35 cellular contexts compared by ENCODE assay signal in the genomic region with DNA sequence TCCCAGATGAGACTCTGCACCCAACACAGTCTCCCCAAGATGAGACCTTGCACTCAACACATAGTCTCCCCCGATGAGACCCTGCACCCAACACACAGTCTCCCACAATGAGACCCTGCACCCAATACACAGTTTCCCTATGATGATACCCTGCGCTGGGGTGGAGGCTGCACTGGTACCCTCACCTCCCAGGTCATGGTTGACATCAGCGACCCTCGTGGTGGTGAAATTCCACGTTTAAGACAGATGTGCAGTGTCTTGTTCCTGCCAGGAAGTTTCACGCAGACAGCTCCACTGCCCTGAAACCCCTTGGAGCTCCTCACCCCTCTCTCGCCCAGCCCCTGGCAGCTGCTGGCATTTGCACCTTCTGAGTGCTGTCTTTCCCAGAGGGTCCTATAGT. TPM values are rescaled to one million over a fixed set of nuclear protein-coding genes. Genes with fewer than 3 reads are reported as not detected.
"Had no signal": no experiment of that assay in that cellular context is flagged by ENCODE, and none has a peak within 500 bp of the region (broad histone marks: within the 10 kb centered on the region; RNA-seq: fewer than 3 reads in every experiment).

No MANE protein-coding gene starts in this region.

- H3K27ac Mint-ChIP-seq: activated CD4-positive, alpha-beta memory T cell treated with anti-CD3 and anti-CD28 coated beads, Interleukin-2, amount 10 ng/mL, durations not matched to agents 7 days and 5 days; activated naive CD8-positive, alpha-beta T cell; dendritic cell treated with granulocyte-macrophage colony-stimulating factor and Interleukin-4, amounts not matched to agents 40 ng/mL and 50 ng/mL, for 4 days; mesothelial cell of epicardium; naive B cell; nephron progenitor cell; stimulated activated memory B cell treated with anti-CD40 and anti-IgM and Interleukin-4, amounts not matched to agents 10 μg/mL and 1 μg/mL and 100 μg/mL, for 72 hours; T-helper 1 cell treated with Interleukin-12 subunit alpha and Interleukin-12 subunit beta and Interleukin-4 antibody, amounts not matched to agents 30 μg/mL and 1 μg/mL, for 36 hours had no signal

- H3K27ac ChIP-seq: epithelial cell of prostate, esophagus squamous epithelium, ovary, prostate gland, tibial nerve, VCaP had no signal

- H3K4me1 Mint-ChIP-seq: activated CD4-positive, alpha-beta memory T cell treated with anti-CD3 and anti-CD28 coated beads, Interleukin-2, amount 10 ng/mL, durations not matched to agents 7 days and 5 days; central memory CD8-positive, alpha-beta T cell; mesothelial cell of epicardium; stimulated activated memory B cell treated with anti-CD40 and anti-IgM and Interleukin-4, amounts not matched to agents 10 μg/mL and 1 μg/mL and 100 μg/mL, for 72 hours had no signal

- H3K4me3 Mint-ChIP-seq: activated CD4-positive, alpha-beta memory T cell treated with anti-CD3 and anti-CD28 coated beads, Interleukin-2, amount 10 ng/mL, durations not matched to agents 7 days and 5 days; activated naive CD8-positive, alpha-beta T cell; central memory CD8-positive, alpha-beta T cell; dendritic cell treated with granulocyte-macrophage colony-stimulating factor and Interleukin-4, amounts not matched to agents 40 ng/mL and 50 ng/mL, for 4 days; mesothelial cell of epicardium; naive B cell; nephron progenitor cell; stimulated activated memory B cell treated with anti-CD40 and anti-IgM and Interleukin-4, amounts not matched to agents 10 μg/mL and 1 μg/mL and 100 μg/mL, for 72 hours; T-helper 1 cell treated with Interleukin-12 subunit alpha and Interleukin-12 subunit beta and Interleukin-4 antibody, amounts not matched to agents 30 μg/mL and 1 μg/mL, for 36 hours had no signal

- H3K27me3 Mint-ChIP-seq: activated CD4-positive, alpha-beta memory T cell treated with anti-CD3 and anti-CD28 coated beads, Interleukin-2, amount 10 ng/mL, durations not matched to agents 7 days and 5 days; activated naive CD8-positive, alpha-beta T cell; dendritic cell treated with granulocyte-macrophage colony-stimulating factor and Interleukin-4, amounts not matched to agents 40 ng/mL and 50 ng/mL, for 4 days had no signal

- H3K4me3 ChIP-seq: esophagus squamous epithelium, ovary, prostate gland, smooth muscle cell, tibial nerve had no signal

- H3K36me3 ChIP-seq: esophagus squamous epithelium, ovary, prostate gland, tibial nerve had no signal

- DNase-seq: activated CD4-positive, alpha-beta memory T cell treated with anti-CD3 and anti-CD28 coated beads, Interleukin-2, amount 10 ng/mL, durations not matched to agents 7 days and 5 days; activated CD4-positive, alpha-beta T cell treated with anti-CD3 and anti-CD28 coated beads for 48 hours; activated effector memory CD4-positive, alpha-beta T cell treated with Interleukin-2 at 50 U/mL for 16 hours; activated naive CD4-positive, alpha-beta T cell treated with Interleukin-2 at 50 U/mL for 16 hours; activated T-cell treated with anti-CD3 and anti-CD28 coated beads, Interleukin-2, amount 50 U/mL, for 48 hours; anterior cingulate cortex; esophagus squamous epithelium; foreskin melanocyte; left cardiac atrium; naive B cell; nephron progenitor cell; ovary; retina; stimulated activated CD4-positive, alpha-beta T cell treated with anti-CD3 and anti-CD28 coated beads, Interleukin-1b, Interleukin-23, amount 100 ng/mL, for 48 hours; stimulated activated CD4-positive, alpha-beta T cell treated with anti-CD3 and anti-CD28 coated beads, Interleukin-4, amount 100 ng/mL, for 4 hours; stimulated activated CD8-positive, alpha-beta memory T cell treated with anti-CD3 and anti-CD28 coated beads, Interleukin-4, amount 100 ng/mL, for 48 hours; T-helper 9 cell had no signal

- H3K27me3 ChIP-seq: ovary had no signal

- FAIRE-seq: bronchial epithelial cell, islet of Langerhans, TTC549 had no signal

- ATAC-seq: activated CD4-positive, CD25-positive, alpha-beta regulatory T cell treated with anti-CD3 and anti-CD28 coated beads, Interleukin-2, amount 50 U/mL, for 24 hours; left cardiac atrium; stimulated activated memory B cell treated with anti-CD40 and anti-IgM and Interleukin-4, amounts not matched to agents 10 μg/mL and 1 μg/mL and 100 μg/mL, for 72 hours had no signal

- H3K9me3 ChIP-seq: esophagus squamous epithelium, ovary, prostate gland had no signal

- H3K4me1 ChIP-seq: esophagus squamous epithelium, prostate gland, tibial nerve had no signal

RNA-seq across cellular contexts. Expression of a gene that starts 9.5 kb away (rescaled TPM):
- total RNA-seq: activated CD4-positive, alpha-beta memory T cell treated with anti-CD3 and anti-CD28 coated beads, Interleukin-2, amount 10 ng/mL, durations not matched to agents 7 days and 5 days; glomerular endothelial cell; left cardiac atrium; mesothelial cell of epicardium; smooth muscle cell; tibial nerve; ureter had no signal
- polyA plus RNA-seq: ovary, smooth muscle cell had no signal

RNA-seq across cellular contexts. Expression of a gene that starts 55.6 kb away (rescaled TPM):
- total RNA-seq: activated CD4-positive, alpha-beta memory T cell treated with anti-CD3 and anti-CD28 coated beads, Interleukin-2, amount 10 ng/mL, durations not matched to agents 7 days and 5 days; bronchial epithelial cell; glomerular endothelial cell; left cardiac atrium; mesothelial cell of epicardium; smooth muscle cell; temporal lobe; ureter had no signal
- polyA plus RNA-seq: smooth muscle cell had no signal
